In genomic region chr15:60343221-60343970, GRCh38 we compare ENCODE assay signal across 22 cellular contexts. TPM values are rescaled to one million over a fixed set of nuclear protein-coding genes. Genes with fewer than 3 reads are reported as not detected.
DNase-seq lines count a peak whose midpoint lies in the region; ATAC-seq and TF ChIP-seq lines count a peak whose summit lies in the region.
"Had no signal": no experiment of that assay in that cellular context is flagged by ENCODE, and none has a peak within 500 bp of the region (broad histone marks: within the 10 kb centered on the region; RNA-seq: fewer than 3 reads in every experiment).

No MANE protein-coding gene starts in this region.

- H3K4me3 Mint-ChIP-seq in natural killer cell: no peak overlapping the region
- no peak overlapping the region for H3K4me3 Mint-ChIP-seq in natural killer cell treated with Interleukin-12 subunit alpha and Interleukin-12 subunit beta and Interleukin-15 and Interleukin-18, amount 100 ng/mL, for 72 hours
- H3K4me3 Mint-ChIP-seq: activated CD4-positive, alpha-beta T cell treated with anti-CD3 and anti-CD28 coated beads for 36 hours; CD8-positive, alpha-beta memory T cell; endodermal cell; IgD-negative memory B cell had no signal

- H2AFZ ChIP-seq in mammary epithelial cell (ENCODE audit: low read depth, low read length): no peak overlapping the region

- in situ Hi-C loops in mammary epithelial cell (cut with MboI; ENCODE audit: low sequenced_read_pairs in 2 of 2): no loop called here
- in situ Hi-C loops in gastrocnemius medialis (cut with MboI; ENCODE audit: low sequenced_read_pairs in 4 of 4): loop anchor here in 1 of 4 donors (25.0 kb wide), 1 partner anchor 106 kb away; no protein-coding TSS in a partner anchor

- peaks cover 6 to 7% of the 10 kb centered on the region in 2 donors for H3K4me1 Mint-ChIP-seq in natural killer cell
- peaks cover 6 to 9% of the 10 kb centered on the region in 2 donors for H3K4me1 Mint-ChIP-seq in natural killer cell treated with Interleukin-12 subunit alpha and Interleukin-12 subunit beta and Interleukin-15 and Interleukin-18, amount 100 ng/mL, for 72 hours (ENCODE audit: low read depth in 2 of 2)
- H3K4me1 Mint-ChIP-seq: activated CD4-positive, alpha-beta T cell treated with anti-CD3 and anti-CD28 coated beads for 36 hours; CD8-positive, alpha-beta memory T cell; IgD-negative memory B cell had no signal

- intact Hi-C loops in natural killer cell (cut with micrococcal nuclease) (no loop called here), mammary epithelial cell (cut with micrococcal nuclease) (no loop called here), aorta (cut with DNase I) (no loop called here), gastrocnemius medialis (cut with DNase I; ENCODE audit: low total_unique reads) (no loop called here)

- no peaks in the 10 kb centered on the region for H3K27me3 ChIP-seq in mammary epithelial cell (ENCODE audit: insufficient read depth, low read length)
- no peaks in the 10 kb centered on the region for H3K27me3 ChIP-seq in aorta (ENCODE audit: control insufficient read depth in 1 of 2, insufficient read depth in 2 of 2, low read length in 1 of 2)
- H3K27me3 ChIP-seq in gastrocnemius medialis: no peaks in the 10 kb centered on the region

- no peaks in the 10 kb centered on the region for H3K36me3 Mint-ChIP-seq in natural killer cell
- H3K36me3 Mint-ChIP-seq in natural killer cell treated with Interleukin-12 subunit alpha and Interleukin-12 subunit beta and Interleukin-15 and Interleukin-18, amount 100 ng/mL, for 72 hours: peaks cover 7% of the 10 kb centered on the region

- no peak overlapping the region for H3K4me3 ChIP-seq in mammary epithelial cell (replicated peaks in 1 of 3; ENCODE audit: insufficient read depth in 1 of 3, low read depth in 2 of 3, low read length in 3 of 3)
- no peak overlapping the region for H3K4me3 ChIP-seq in mesodermal cell (ENCODE audit: extremely low read depth, insufficient read depth, low read length, poor library complexity, severe bottlenecking)
- no peak overlapping the region for H3K4me3 ChIP-seq in aorta (ENCODE audit: low read length in 2 of 2)
- H3K4me3 ChIP-seq in gastrocnemius medialis: no peak overlapping the region
- H3K4me3 ChIP-seq: GM12878 had no signal

- no peak overlapping the region for H3K9ac ChIP-seq in mammary epithelial cell (ENCODE audit: insufficient read depth, low read length)

- peak overlapping the region; percentile 26 to 59 for H3K27ac Mint-ChIP-seq in natural killer cell
- no peak overlapping the region for H3K27ac Mint-ChIP-seq in natural killer cell treated with Interleukin-12 subunit alpha and Interleukin-12 subunit beta and Interleukin-15 and Interleukin-18, amount 100 ng/mL, for 72 hours
- H3K27ac Mint-ChIP-seq: activated CD4-positive, alpha-beta T cell treated with anti-CD3 and anti-CD28 coated beads for 36 hours; endodermal cell; IgD-negative memory B cell had no signal

- ATAC-seq in natural killer cell: peak in 1 of 3 donors; percentile 28
- no peak for ATAC-seq in natural killer cell treated with Interleukin-12 subunit alpha and Interleukin-12 subunit beta and Interleukin-15 and Interleukin-18, amount 100 ng/mL, for 72 hours
- ATAC-seq in aorta (ENCODE audit: low FRiP score): peak; percentile 24
- no peak for ATAC-seq in gastrocnemius medialis
- ATAC-seq: activated CD4-positive, alpha-beta T cell treated with anti-CD3 and anti-CD28 coated beads for 36 hours; GM12878 had no signal

- peaks cover 24% of the 10 kb centered on the region for H3K36me3 ChIP-seq in mammary epithelial cell (ENCODE audit: insufficient read depth, low read length)
- H3K36me3 ChIP-seq in mesodermal cell (ENCODE audit: control insufficient read depth, insufficient read depth, low read length): peaks cover 43% of the 10 kb centered on the region
- peaks cover 2 to 9% of the 10 kb centered on the region in 2 donors for H3K36me3 ChIP-seq in aorta (ENCODE audit: control insufficient read depth in 1 of 2, insufficient read depth in 2 of 2, low read length in 1 of 2)
- H3K36me3 ChIP-seq in gastrocnemius medialis: peaks cover 0 to 40% of the 10 kb centered on the region in 2 donors

- TF ChIP-seq POLR2A in gastrocnemius medialis (IDR thresholded peaks at IDR 0.05): no peak

- H3K9me3 ChIP-seq in mammary epithelial cell (replicated peaks; ENCODE audit: insufficient read depth, low read length) (no peaks in the 10 kb centered on the region), mesodermal cell (ENCODE audit: control insufficient read depth, low read length) (no peaks in the 10 kb centered on the region), aorta (ENCODE audit: control insufficient read depth, low read length) (no peaks in the 10 kb centered on the region), gastrocnemius medialis (no peaks in the 10 kb centered on the region)

- no peak overlapping the region for H3K27ac ChIP-seq in mammary epithelial cell (ENCODE audit: insufficient read depth, low read depth, low read length)
- H3K27ac ChIP-seq in mesodermal cell (ENCODE audit: low read depth, low read length, severe bottlenecking): peak overlapping the region; percentile 59
- peak overlapping the region in 1 of 2 donors; percentile 65 for H3K27ac ChIP-seq in aorta (ENCODE audit: low read depth in 1 of 2, low read length in 2 of 2)
- no peak overlapping the region for H3K27ac ChIP-seq in gastrocnemius medialis

- H3K4me1 ChIP-seq in mammary epithelial cell (ENCODE audit: insufficient read depth, low read length) (no peaks in the 10 kb centered on the region), mesodermal cell (ENCODE audit: control insufficient read depth, insufficient read depth, low read length, poor library complexity, severe bottlenecking) (peaks cover 9% of the 10 kb centered on the region), aorta (ENCODE audit: control insufficient read depth in 1 of 2, insufficient read depth in 2 of 2, low read length in 2 of 2) (peaks cover 0 to 7% of the 10 kb centered on the region in 2 donors), gastrocnemius medialis (peaks cover 4 to 15% of the 10 kb centered on the region in 2 donors)

- TF ChIP-seq CTCF in natural killer cell (IDR thresholded peaks at IDR 0.05) (no peak), mammary epithelial cell (conservative IDR thresholded peaks at IDR 0.05 in 1 of 2, IDR thresholded peaks at IDR 0.05 in 1 of 2; ENCODE audit: extremely low read depth in 1 of 2, insufficient read depth in 1 of 2, low read depth in 1 of 2, low read length in 2 of 2) (no peak), gastrocnemius medialis (IDR thresholded peaks at IDR 0.05 in 4 of 5, conservative IDR thresholded peaks at IDR 0.05 in 1 of 5) (no peak)

- BruUV-seq in mammary epithelial cell (replicated peaks; lab: Mats Ljungman, UMichigan): no TSS peak

- H4K20me1 ChIP-seq in mammary epithelial cell (ENCODE audit: insufficient read depth, low read length): peaks cover 12% of the 10 kb centered on the region

- peaks cover 5% of the 10 kb centered on the region for H3K79me2 ChIP-seq in mammary epithelial cell (ENCODE audit: insufficient read depth, low read length)

- CTCF ChIA-PET in mammary epithelial cell (lab: Charles Lee; ENCODE audit: low non-redundant PET): no interaction called here

- WGBS in mammary epithelial cell (ENCODE audit: low coverage, missing lambda C conversion rate): 74% methylated on average over 5 of the region's 5 CpGs
- 84 to 90% methylated on average over 2 to 3 of the region's 5 CpGs for WGBS in mesodermal cell (ENCODE audit: insufficient coverage in 2 of 2), 2 experiments
- 53 to 62% methylated on average over 5 of the region's 5 CpGs for WGBS in aorta, 2 donors

- H3K4me2 ChIP-seq in mammary epithelial cell (ENCODE audit: insufficient read depth, low read depth, low read length): no peak overlapping the region

- H3K9me3 Mint-ChIP-seq in natural killer cell: no peaks in the 10 kb centered on the region
- no peaks in the 10 kb centered on the region for H3K9me3 Mint-ChIP-seq in natural killer cell treated with Interleukin-12 subunit alpha and Interleukin-12 subunit beta and Interleukin-15 and Interleukin-18, amount 100 ng/mL, for 72 hours
- H3K9me3 Mint-ChIP-seq: CD8-positive, alpha-beta memory T cell; endodermal cell; IgD-negative memory B cell had no signal

- no peaks in the 10 kb centered on the region for H3K27me3 Mint-ChIP-seq in natural killer cell (ENCODE audit: low read depth in 2 of 2)
- no peaks in the 10 kb centered on the region for H3K27me3 Mint-ChIP-seq in natural killer cell treated with Interleukin-12 subunit alpha and Interleukin-12 subunit beta and Interleukin-15 and Interleukin-18, amount 100 ng/mL, for 72 hours
- H3K27me3 Mint-ChIP-seq: activated CD4-positive, alpha-beta T cell treated with anti-CD3 and anti-CD28 coated beads for 36 hours; IgD-negative memory B cell had no signal

- no peak for DNase-seq in natural killer cell
- no peak for DNase-seq in natural killer cell treated with Interleukin-12 subunit alpha and Interleukin-12 subunit beta and Interleukin-15 and Interleukin-18, amount 100 ng/mL, for 72 hours (ENCODE audit: low spot score)
- DNase-seq in mammary epithelial cell: peak; percentile 66
- DNase-seq in aorta: no peak
- no peak for DNase-seq in HPDE6-E6E7 (ENCODE audit: extremely low spot score)
- DNase-seq in gastrocnemius medialis: no peak
- DNase-seq in NCI-H1417 (lab: John Stamatoyannopoulos, UW): no peak
- DNase-seq: activated CD4-positive, alpha-beta T cell treated with anti-CD3 and anti-CD28 coated beads for 36 hours; activated CD8-positive, alpha-beta memory T cell treated with anti-CD3 and anti-CD28 coated beads, Interleukin-2, amount 50 U/mL, for 48 hours; activated naive CD4-positive, alpha-beta T cell; CD8-positive, alpha-beta memory T cell; endodermal cell; HCEC 1CT; NCI-H1092; nucleus accumbens; SHP77; stimulated activated CD4-positive, alpha-beta T cell treated with anti-CD3 and anti-CD28 coated beads, Interleukin-4, amount 100 ng/mL, for 24 hours; T1000; trophoblast cell had no signal

- dilution Hi-C loops in mammary epithelial cell (cut with HindIII; ENCODE audit: low sequenced_read_pairs): no loop called here

RNA-seq across cellular contexts. Expression of gene ANXA2, which starts 54.4 kb away (rescaled TPM):
- total RNA-seq in natural killer cell: 100 to 1,000 TPM; 132 to 230 (median 155) TPM
- 100 to 1,000 TPM in 1 of 2 donors, 10 to 100 TPM in 1; 95.1 to 137 TPM for total RNA-seq in natural killer cell treated with Interleukin-12 subunit alpha and Interleukin-12 subunit beta and Interleukin-15 and Interleukin-18, amount 100 ng/mL, for 72 hours
- 1,000 to 10,000 TPM; 5,384 to 5,597 TPM for total RNA-seq in mammary epithelial cell
- 10,424 TPM for polyA plus RNA-seq in mammary epithelial cell
- 5,891 TPM for polyA minus RNA-seq in mammary epithelial cell
- polyA plus RNA-seq in mesodermal cell (2013, experiment 1 of 2): 1,317 TPM
- 1,257 TPM for polyA plus RNA-seq in mesodermal cell (2013, experiment 2 of 2)
- total RNA-seq in aorta: 100 to 1,000 TPM; 699 to 767 TPM
- 1,000 to 10,000 TPM in 1 of 2 donors, 100 to 1,000 TPM in 1; 827 to 1,029 TPM for polyA plus RNA-seq in aorta
- 100 to 1,000 TPM; 266 to 386 (median 323) TPM for total RNA-seq in gastrocnemius medialis

Comparison
In these comparisons a context has a peak if more than half of its experiments do, and no peak if none do; other contexts are left out.
1. H3K27ac Mint-ChIP-seq: peak in natural killer cell (2 of 2); none in natural killer cell treated with Interleukin-12 subunit alpha and Interleukin-12 subunit beta and Interleukin-15 and Interleukin-18, amount 100 ng/mL, for 72 hours (0 of 2).
2. RNA of gene ANXA2, which starts 54.4 kb away (total RNA-seq): 5,384 to 5,597 TPM in mammary epithelial cell; 699 to 767 TPM in aorta, 266 to 386 TPM in gastrocnemius medialis, 132 to 230 TPM in natural killer cell and 95.1 to 137 TPM in natural killer cell treated with Interleukin-12 subunit alpha and Interleukin-12 subunit beta and Interleukin-15 and Interleukin-18, amount 100 ng/mL, for 72 hours; every median in the first group is over 4 times any median in the second.